Comparison of ENCODE assay signal across 22 cellular contexts in genomic region chr14:104262515-104263514, GRCh38.
DNase-seq lines count a peak whose midpoint lies in the region; ATAC-seq and TF ChIP-seq lines count a peak whose summit lies in the region.
"Had no signal": no experiment of that assay in that cellular context is flagged by ENCODE, and none has a peak within 500 bp of the region (broad histone marks: within the 10 kb centered on the region; RNA-seq: fewer than 3 reads in every experiment).

No MANE protein-coding gene starts in this region.

- no peaks in the 10 kb centered on the region for H3K36me3 ChIP-seq in heart left ventricle
- H3K36me3 ChIP-seq in mucosa of descending colon (ENCODE audit: low read depth): no peaks in the 10 kb centered on the region
- H3K36me3 ChIP-seq in upper lobe of right lung: no peaks in the 10 kb centered on the region
- no peaks in the 10 kb centered on the region for H3K36me3 ChIP-seq in gastrocnemius medialis
- H3K36me3 ChIP-seq: left lung, thyroid gland had no signal

- in situ Hi-C loops in gastrocnemius medialis (cut with MboI; ENCODE audit: low sequenced_read_pairs in 4 of 4): no loop called here

- H3K27ac ChIP-seq in heart left ventricle (no peak overlapping the region), upper lobe of right lung (no peak overlapping the region), gastrocnemius medialis (no peak overlapping the region)
- H3K27ac ChIP-seq: left lung, thyroid gland had no signal

- peaks cover 0 to 25% (median 0%) of the 10 kb centered on the region in 12 donors for H3K9me3 ChIP-seq in heart left ventricle
- H3K9me3 ChIP-seq in mucosa of descending colon: no peaks in the 10 kb centered on the region
- no peaks in the 10 kb centered on the region for H3K9me3 ChIP-seq in upper lobe of right lung
- H3K9me3 ChIP-seq in gastrocnemius medialis: no peaks in the 10 kb centered on the region
- H3K9me3 ChIP-seq: thyroid gland had no signal

- no peak for TF ChIP-seq CTCF in heart left ventricle (IDR thresholded peaks at IDR 0.05)
- TF ChIP-seq CTCF in mucosa of descending colon (IDR thresholded peaks at IDR 0.05): no peak
- TF ChIP-seq CTCF in upper lobe of right lung (IDR thresholded peaks at IDR 0.05): no peak
- TF ChIP-seq CTCF in WTC11 (IDR thresholded peaks at IDR 0.05): no peak
- no peak for TF ChIP-seq CTCF in endothelial cell (IDR thresholded peaks at IDR 0.05; ENCODE audit: unreplicated experiment)
- TF ChIP-seq CTCF in gastrocnemius medialis (IDR thresholded peaks at IDR 0.05 in 4 of 5, conservative IDR thresholded peaks at IDR 0.05 in 1 of 5): no peak

- CTCF ChIA-PET in WTC11 (lab: Charles Lee): no interaction called here

- ATAC-seq in heart left ventricle (no peak), left ventricle myocardium superior (no peak), mucosa of descending colon (peak; percentile 35), upper lobe of right lung (peak; percentile 28), WTC11 (no peak), gastrocnemius medialis (no peak)
- no peak for ATAC-seq in central memory CD8-positive, alpha-beta T cell (replicated peaks; ENCODE audit: extremely low read depth, poor library complexity, severe bottlenecking)
- ATAC-seq: left lung had no signal

- no peak overlapping the region for H3K4me3 Mint-ChIP-seq in central memory CD8-positive, alpha-beta T cell
- H3K4me3 Mint-ChIP-seq in WTC11 (no peak overlapping the region), endothelial cell (ENCODE audit: unreplicated experiment) (no peak overlapping the region)
- H3K4me3 Mint-ChIP-seq: activated naive CD4-positive, alpha-beta T cell treated with anti-CD3 and anti-CD28 coated beads for 36 hours; endodermal cell had no signal

- H3K4me3 ChIP-seq in heart left ventricle (no peak overlapping the region), mucosa of descending colon (no peak overlapping the region), upper lobe of right lung (no peak overlapping the region), gastrocnemius medialis (no peak overlapping the region)
- H3K4me3 ChIP-seq: left lung, thyroid gland had no signal

- WGBS in heart left ventricle, 4 donors: 78 to 86% (median 82%) methylated on average over 10 to 16 of the region's 16 CpGs

- peaks cover 43% of the 10 kb centered on the region for H3K27me3 Mint-ChIP-seq in central memory CD8-positive, alpha-beta T cell
- H3K27me3 Mint-ChIP-seq in WTC11 (ENCODE audit: low read depth) (no peaks in the 10 kb centered on the region; the same call in 1 of the 2 replicates), endothelial cell (ENCODE audit: unreplicated experiment) (peaks cover 6% of the 10 kb centered on the region)

- POLR2A ChIA-PET in WTC11 (lab: Charles Lee): no interaction called here

- H3K4me1 ChIP-seq in heart left ventricle (no peaks in the 10 kb centered on the region), mucosa of descending colon (ENCODE audit: low read depth) (no peaks in the 10 kb centered on the region), upper lobe of right lung (no peaks in the 10 kb centered on the region), gastrocnemius medialis (no peaks in the 10 kb centered on the region)
- H3K4me1 ChIP-seq: left lung, thyroid gland had no signal

- no peak overlapping the region for H3K27ac Mint-ChIP-seq in central memory CD8-positive, alpha-beta T cell (ENCODE audit: low read depth)
- no peak overlapping the region for H3K27ac Mint-ChIP-seq in WTC11
- no peak overlapping the region for H3K27ac Mint-ChIP-seq in endothelial cell (ENCODE audit: unreplicated experiment)
- H3K27ac Mint-ChIP-seq: activated naive CD4-positive, alpha-beta T cell treated with anti-CD3 and anti-CD28 coated beads for 36 hours; endodermal cell; IgD-negative memory B cell had no signal

- H3K9me3 Mint-ChIP-seq in central memory CD8-positive, alpha-beta T cell: no peaks in the 10 kb centered on the region
- H3K9me3 Mint-ChIP-seq in WTC11 (peaks cover 25% of the 10 kb centered on the region), endothelial cell (ENCODE audit: unreplicated experiment) (peaks cover 4% of the 10 kb centered on the region)
- H3K9me3 Mint-ChIP-seq: endodermal cell had no signal

- DNase-seq in heart left ventricle (peak in 3 of 5 donors; percentile 10 to 35 (median 13)), left ventricle myocardium superior (no peak), mucosa of descending colon (peak in 2 of 3 donors; percentile 25 to 44), upper lobe of right lung (peak; percentile 46), WTC11 (ENCODE audit: low spot score) (no peak), endothelial cell (ENCODE audit: low spot score) (no peak), gastrocnemius medialis (no peak)
- peak; percentile 3 to 6 for DNase-seq in central memory CD8-positive, alpha-beta T cell (ENCODE audit: low spot score in 2 of 2)
- DNase-seq: activated CD4-positive, alpha-beta T cell treated with anti-CD3 and anti-CD28 coated beads for 4 hours; activated naive CD4-positive, alpha-beta T cell treated with anti-CD3 and anti-CD28 coated beads for 36 hours; cerebellar nuclear complex; endodermal cell; GOT3; NCI-H1417 treated with DMSO at 0.1 percent for 48 hours; NCI-H510A treated with DMSO at 0.1 percent for 48 hours; nucleus accumbens; RPMI8226; stimulated activated naive CD4-positive, alpha-beta T cell treated with Interleukin-2 at 50 U/mL for 16 hours; T1000; thyroid gland had no signal

- H3K36me3 Mint-ChIP-seq in central memory CD8-positive, alpha-beta T cell (ENCODE audit: insufficient read depth): no peaks in the 10 kb centered on the region
- H3K36me3 Mint-ChIP-seq in WTC11: peaks cover 11% of the 10 kb centered on the region
- H3K36me3 Mint-ChIP-seq in endothelial cell (ENCODE audit: low read depth, unreplicated experiment): peaks cover 15% of the 10 kb centered on the region

- no peak for TF ChIP-seq POLR2A in heart left ventricle (IDR thresholded peaks at IDR 0.05)
- TF ChIP-seq POLR2A in gastrocnemius medialis (IDR thresholded peaks at IDR 0.05): no peak

- intact Hi-C loops in heart left ventricle (cut with DNase I) (no loop called here), left ventricle myocardium superior (cut with micrococcal nuclease) (no loop called here), mucosa of descending colon (cut with DNase I, micrococcal nuclease) (no loop called here), upper lobe of right lung (cut with DNase I) (no loop called here), gastrocnemius medialis (cut with DNase I; ENCODE audit: low total_unique reads) (no loop called here)

- no peaks in the 10 kb centered on the region for H3K4me1 Mint-ChIP-seq in central memory CD8-positive, alpha-beta T cell
- H3K4me1 Mint-ChIP-seq in WTC11 (peaks cover under 1% of the 10 kb centered on the region; the same call in 1 of the 2 replicates), endothelial cell (ENCODE audit: unreplicated experiment) (peaks cover 6% of the 10 kb centered on the region)
- H3K4me1 Mint-ChIP-seq: endodermal cell, IgD-negative memory B cell had no signal

- H3K27me3 ChIP-seq in heart left ventricle (no peaks in the 10 kb centered on the region), upper lobe of right lung (no peaks in the 10 kb centered on the region), gastrocnemius medialis (no peaks in the 10 kb centered on the region)
- H3K27me3 ChIP-seq: left lung, thyroid gland had no signal

TF ChIP-seq in WTC11, 78 proteins besides CTCF, POLR2A, EP300 and RAD21 (continues in another document):
- TF ChIP-seq FOXJ3 (CRISPR knock-in tag; IDR thresholded peaks at IDR 0.05; ENCODE audit: borderline replicate concordance): no peak
- TF ChIP-seq ZNF512 (CRISPR knock-in tag; IDR thresholded peaks at IDR 0.05; ENCODE audit: borderline replicate concordance): no peak
- no peak for TF ChIP-seq PREB (CRISPR knock-in tag; IDR thresholded peaks at IDR 0.05; ENCODE audit: borderline replicate concordance)
- TF ChIP-seq JAZF1 (CRISPR knock-in tag; IDR thresholded peaks at IDR 0.05): no peak
- no peak for TF ChIP-seq E2F5 (CRISPR knock-in tag; IDR thresholded peaks at IDR 0.05)
- TF ChIP-seq PRRX2 (CRISPR knock-in tag; IDR thresholded peaks at IDR 0.05): no peak

Comparison
In these comparisons a context has a peak if more than half of its experiments do, and no peak if none do; other contexts are left out.
1. DNase-seq: peak in heart left ventricle (3 of 5), central memory CD8-positive, alpha-beta T cell (2 of 2), mucosa of descending colon (2 of 3) and upper lobe of right lung (single experiment); none in left ventricle myocardium superior (single experiment), WTC11 (single experiment), endothelial cell (single experiment) and gastrocnemius medialis (0 of 2).
2. ATAC-seq: peak in mucosa of descending colon (single experiment) and upper lobe of right lung (single experiment); none in heart left ventricle (0 of 4), left ventricle myocardium superior (single experiment), central memory CD8-positive, alpha-beta T cell (single experiment), WTC11 (single experiment) and gastrocnemius medialis (0 of 2).